8 cellular contexts compared by ENCODE assay signal in the genomic region with DNA sequence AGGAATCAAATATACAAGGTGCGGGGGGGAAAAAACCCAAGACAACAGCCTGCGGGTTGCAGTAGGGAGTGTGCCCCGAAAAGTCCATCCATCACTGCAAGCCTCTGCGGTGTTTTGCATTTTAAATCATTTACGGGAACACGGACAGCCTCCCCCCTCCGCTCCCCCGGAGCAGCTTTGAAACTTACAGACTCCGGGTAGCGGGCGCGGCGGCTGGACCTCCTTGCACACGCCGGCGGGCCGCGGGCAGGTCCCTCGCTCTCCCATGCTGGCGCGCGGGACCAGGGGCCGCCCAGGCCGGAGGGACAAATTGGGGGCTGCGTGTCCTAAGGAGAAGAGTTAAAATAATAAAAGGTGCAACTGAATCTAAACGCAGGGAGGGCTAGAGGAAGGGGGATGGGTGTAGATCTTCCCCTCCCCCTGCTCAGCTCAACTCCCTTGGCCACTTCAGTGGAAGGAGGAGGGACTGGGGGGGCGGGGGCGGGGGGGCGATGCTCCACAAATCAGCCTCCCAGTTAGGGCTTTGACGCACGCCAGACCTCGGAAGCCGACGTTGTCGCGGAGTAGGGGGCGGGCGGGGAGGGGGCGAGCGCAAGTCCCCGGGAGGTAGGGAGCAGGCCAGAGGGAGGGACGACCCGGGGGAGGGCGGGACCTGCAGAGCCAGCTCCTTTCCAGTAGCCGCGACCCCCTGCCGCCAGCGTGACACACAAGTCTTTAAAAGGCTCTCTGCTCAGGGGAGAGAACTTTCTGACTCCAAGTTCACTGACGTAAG. TPM values are rescaled to one million over a fixed set of nuclear protein-coding genes. Genes with fewer than 3 reads are reported as not detected.
DNase-seq lines count a peak whose midpoint lies in the region; ATAC-seq and TF ChIP-seq lines count a peak whose summit lies in the region.

Gene KCNJ8, minus strand, starts transcription at position 349 of the 772 bp plus-strand sequence. CDS start 1,090 bp downstream, outside the sequence.

- CTCF ChIA-PET in CD4-positive, alpha-beta T cell (lab: Charles Lee): no interaction called here

- H3K4me3 Mint-ChIP-seq in CD4-positive, alpha-beta T cell: peak within 1 kb of the TSS; percentile 62
- peak within 1 kb of the TSS; percentile 35 for H3K4me3 Mint-ChIP-seq in central memory CD8-positive, alpha-beta T cell
- peak within 1 kb of the TSS; percentile 66 to 75 for H3K4me3 Mint-ChIP-seq in stimulated activated naive CD8-positive, alpha-beta T cell treated with anti-CD3 and anti-CD28 coated beads, Interleukin-15, amount 100 ng/mL, for 72 hours

- H3K27ac Mint-ChIP-seq in CD4-positive, alpha-beta T cell: no peak within 1 kb of the TSS
- no peak within 1 kb of the TSS for H3K27ac Mint-ChIP-seq in central memory CD8-positive, alpha-beta T cell (ENCODE audit: low read depth)
- H3K27ac Mint-ChIP-seq in stimulated activated naive CD8-positive, alpha-beta T cell treated with anti-CD3 and anti-CD28 coated beads, Interleukin-15, amount 100 ng/mL, for 72 hours: no peak within 1 kb of the TSS

- TF ChIP-seq CTCF in CD4-positive, alpha-beta T cell (IDR thresholded peaks at IDR 0.05): no peak

- no peaks in the 10 kb centered on the region for H3K9me3 Mint-ChIP-seq in CD4-positive, alpha-beta T cell
- no peaks in the 10 kb centered on the region for H3K9me3 Mint-ChIP-seq in central memory CD8-positive, alpha-beta T cell
- no peaks in the 10 kb centered on the region for H3K9me3 Mint-ChIP-seq in stimulated activated naive CD8-positive, alpha-beta T cell treated with anti-CD3 and anti-CD28 coated beads, Interleukin-15, amount 100 ng/mL, for 72 hours

- peak; percentile 24 for ATAC-seq in CD4-positive, alpha-beta T cell (ENCODE audit: poor library complexity)
- no peak for ATAC-seq in central memory CD8-positive, alpha-beta T cell (replicated peaks; ENCODE audit: extremely low read depth, poor library complexity, severe bottlenecking)
- peak; percentile 61 for ATAC-seq in left colon
- ATAC-seq in stimulated activated naive CD8-positive, alpha-beta T cell treated with anti-CD3 and anti-CD28 coated beads, Interleukin-15, amount 100 ng/mL, for 72 hours: peak; percentile 59
- ATAC-seq in HG03520 (IDR thresholded peaks at IDR 0.05; ENCODE audit: unreplicated experiment): no peak
- no peak for ATAC-seq in GM21786 (IDR thresholded peaks at IDR 0.05; ENCODE audit: unreplicated experiment)

- H3K9me3 ChIP-seq in CD4-positive, alpha-beta T cell (ENCODE audit: control insufficient read depth, low read length): no peaks in the 10 kb centered on the region

- H3K27me3 Mint-ChIP-seq in CD4-positive, alpha-beta T cell: peaks cover 66% of the 10 kb centered on the region
- peaks cover 70% of the 10 kb centered on the region for H3K27me3 Mint-ChIP-seq in central memory CD8-positive, alpha-beta T cell
- peaks cover 46% of the 10 kb centered on the region for H3K27me3 Mint-ChIP-seq in stimulated activated naive CD8-positive, alpha-beta T cell treated with anti-CD3 and anti-CD28 coated beads, Interleukin-15, amount 100 ng/mL, for 72 hours

- no peak within 1 kb of the TSS for H3K27ac ChIP-seq in CD4-positive, alpha-beta T cell (ENCODE audit: low read depth, low read length)

- H3K27me3 ChIP-seq in CD4-positive, alpha-beta T cell (ENCODE audit: control insufficient read depth, insufficient read depth, low read length): peaks cover 36% of the 10 kb centered on the region

- intact Hi-C loops in CD4-positive, alpha-beta T cell (cut with DNase I, micrococcal nuclease): no loop called here
- intact Hi-C loops in left colon (cut with DNase I, micrococcal nuclease): no loop called here

- peaks cover 10% of the 10 kb centered on the region for H3K4me1 Mint-ChIP-seq in CD4-positive, alpha-beta T cell (ENCODE audit: low read depth)
- no peaks in the 10 kb centered on the region for H3K4me1 Mint-ChIP-seq in central memory CD8-positive, alpha-beta T cell
- H3K4me1 Mint-ChIP-seq in stimulated activated naive CD8-positive, alpha-beta T cell treated with anti-CD3 and anti-CD28 coated beads, Interleukin-15, amount 100 ng/mL, for 72 hours: peaks cover 8% of the 10 kb centered on the region

- no peaks in the 10 kb centered on the region for H3K36me3 Mint-ChIP-seq in CD4-positive, alpha-beta T cell (ENCODE audit: low read depth)
- H3K36me3 Mint-ChIP-seq in central memory CD8-positive, alpha-beta T cell (ENCODE audit: insufficient read depth): no peaks in the 10 kb centered on the region

- POLR2A ChIA-PET in CD4-positive, alpha-beta T cell (lab: Charles Lee): no interaction called here

- no peak for DNase-seq in CD4-positive, alpha-beta T cell
- DNase-seq in NCI-H1105 treated with DMSO at 0.1 percent for 48 hours (lab: John Stamatoyannopoulos, UW) (peak; percentile 69), left colon (peak; percentile 34 to 53), NCI-H2107 (lab: John Stamatoyannopoulos, UW) (no peak)
- no peak for DNase-seq in central memory CD8-positive, alpha-beta T cell (ENCODE audit: low spot score in 2 of 2)
- DNase-seq in stimulated activated naive CD8-positive, alpha-beta T cell treated with anti-CD3 and anti-CD28 coated beads, Interleukin-15, amount 100 ng/mL, for 72 hours: peak in 1 of 2 donors; percentile 3

RNA-seq across cellular contexts. Expression of gene KCNJ8, which starts in this region (rescaled TPM):
- total RNA-seq in CD4-positive, alpha-beta T cell: not detected
- total RNA-seq in left colon: 1 to 10 TPM in 1 of 2 donors, under 1 TPM in 1; 0.46 to 2.4 TPM

Comparison
In these comparisons a context has a peak if more than half of its experiments do, and no peak if none do; other contexts are left out.
1. Peak in ATAC-seq in CD4-positive, alpha-beta T cell; RNA of the gene not detected or under 1 TPM.
2. ATAC-seq: peak in left colon (single experiment) and stimulated activated naive CD8-positive, alpha-beta T cell treated with anti-CD3 and anti-CD28 coated beads, Interleukin-15, amount 100 ng/mL, for 72 hours (single experiment); none in central memory CD8-positive, alpha-beta T cell (single experiment), HG03520 (single experiment) and GM21786 (single experiment).
3. DNase-seq: peak in NCI-H1105 treated with DMSO at 0.1 percent for 48 hours (single experiment) and left colon (2 of 2); none in CD4-positive, alpha-beta T cell (0 of 10), central memory CD8-positive, alpha-beta T cell (0 of 2) and NCI-H2107 (single experiment).
4. Peak in every context shown above with its lines, with median percentiles within 50 percentile points of each other: H3K4me3 Mint-ChIP-seq.